In the genomic region with DNA sequence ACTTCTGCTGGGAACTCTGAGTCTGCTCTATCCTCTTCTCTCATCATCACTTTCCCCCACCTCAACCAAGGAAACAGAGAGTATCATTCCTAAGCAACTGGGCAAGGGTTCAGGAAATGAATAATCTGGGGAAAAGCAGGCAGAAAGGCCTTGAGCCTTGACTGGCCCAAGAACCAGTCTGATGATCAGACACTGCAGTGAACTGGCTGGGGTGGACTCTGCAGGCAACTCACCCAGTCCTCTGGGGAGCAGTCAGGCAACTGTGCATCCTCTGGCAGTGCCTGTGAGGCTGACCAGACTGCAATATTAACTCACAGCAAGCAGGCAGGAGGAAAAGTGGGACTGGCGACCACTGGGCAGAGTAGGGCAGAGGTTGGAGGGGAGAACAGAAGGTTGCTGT, we compare ENCODE assay signal across 10 cellular contexts.
A peak's percentile ranks its signal among the peaks of the same experiment; 100 is the strongest.
DNase-seq lines count a peak whose midpoint lies in the region; ATAC-seq lines count a peak whose summit lies in the region.
"Had no signal": no experiment of that assay in that cellular context is flagged by ENCODE, and none has a peak within 500 bp of the region (broad histone marks: within the 10 kb centered on the region; RNA-seq: fewer than 3 reads in every experiment).

No MANE protein-coding gene starts in this region.

- peak; percentile 73 for DNase-seq in AG08395 (ENCODE audit: low spot score)
- peak; percentile 56 for DNase-seq in GM04503 (ENCODE audit: low read depth)
- DNase-seq in amniotic epithelial cell (ENCODE audit: low read depth), result peak; percentile 33
- DNase-seq in memory B cell (ENCODE audit: low spot score in 2 of 2), result no peak
- no peak for DNase-seq in globus pallidus (ENCODE audit: low spot score)
- DNase-seq: activated CD8-positive, alpha-beta memory T cell treated with anti-CD3 and anti-CD28 coated beads, Interleukin-2, amount 50 U/mL, for 4 hours; NCI-H1417 had no signal

- ATAC-seq in memory B cell (ENCODE audit: low read depth) (no peak), HG02610 (IDR thresholded peaks at IDR 0.05; ENCODE audit: unreplicated experiment) (no peak), GM21786 (IDR thresholded peaks at IDR 0.05; ENCODE audit: unreplicated experiment) (no peak), HG02973 (IDR thresholded peaks at IDR 0.05; ENCODE audit: unreplicated experiment) (no peak)

- no peak overlapping the region for H3K27ac Mint-ChIP-seq in memory B cell

- no peaks in the 10 kb centered on the region for H3K9me3 Mint-ChIP-seq in memory B cell

- H3K4me1 Mint-ChIP-seq in memory B cell, result peaks cover 11% of the 10 kb centered on the region

- peak overlapping the region; percentile 68 for H3K4me3 Mint-ChIP-seq in memory B cell

- no peaks in the 10 kb centered on the region for H3K36me3 Mint-ChIP-seq in memory B cell

- H3K27me3 Mint-ChIP-seq in memory B cell, result peaks cover 8% of the 10 kb centered on the region

Comparison
In these comparisons a context has a peak if more than half of its experiments do, and no peak if none do; other contexts are left out.
1. DNase-seq: peak in AG08395 (single experiment), GM04503 (single experiment) and amniotic epithelial cell (single experiment); none in memory B cell (0 of 2) and globus pallidus (single experiment).